In the genomic region with DNA sequence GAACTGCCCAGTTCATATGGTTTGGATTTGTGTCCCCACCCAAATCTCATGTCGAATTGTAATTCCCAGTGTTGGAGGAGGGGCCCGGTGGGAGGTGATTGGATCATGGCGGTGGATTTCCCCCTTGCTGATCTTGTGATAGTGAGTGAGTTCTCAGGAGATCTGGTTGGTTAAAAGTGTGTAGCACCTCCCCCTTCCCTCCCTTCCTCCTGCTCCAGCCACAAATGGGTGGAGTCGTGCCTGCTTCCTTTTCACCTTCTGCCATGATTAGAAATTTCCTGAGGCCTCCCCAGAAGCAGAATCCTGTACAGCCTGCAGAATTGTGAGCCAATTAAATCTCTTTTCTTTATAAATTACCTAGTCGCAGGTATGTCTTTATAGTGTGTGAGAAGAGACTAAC, we compare ENCODE assay signal across 9 cellular contexts. TPM values are rescaled to one million over a fixed set of nuclear protein-coding genes. Genes with fewer than 3 reads are reported as not detected.
"Had no signal": no experiment of that assay in that cellular context is flagged by ENCODE, and none has a peak within 500 bp of the region (broad histone marks: within the 10 kb centered on the region; RNA-seq: fewer than 3 reads in every experiment).

No MANE protein-coding gene starts in this region.

RNA-seq across cellular contexts. Expression of gene SPATA9, which starts 23.4 kb away (rescaled TPM):
- total RNA-seq: activated CD4-positive, alpha-beta memory T cell treated with anti-CD3 and anti-CD28 coated beads, Interleukin-2, amount 10 ng/mL, durations not matched to agents 7 days and 5 days; activated CD4-positive, alpha-beta T cell treated with anti-CD3 and anti-CD28 coated beads for 36 hours; activated CD4-positive, alpha-beta T cell treated with anti-CD3 and anti-CD28 coated beads, Interleukin-2, amount 10 ng/mL, durations not matched to agents 7 days and 5 days; activated CD8-positive, alpha-beta memory T cell treated with anti-CD3 and anti-CD28 coated beads, Interleukin-2, amount 10 ng/mL, durations not matched to agents 7 days and 5 days; activated CD8-positive, alpha-beta T cell treated with anti-CD3 and anti-CD28 coated beads, Interleukin-2, amount 10 ng/mL, durations not matched to agents 7 days and 5 days; activated naive CD8-positive, alpha-beta T cell treated with anti-CD3 and anti-CD28 coated beads, Interleukin-2, amount 10 ng/mL, durations not matched to agents 7 days and 5 days; activated T-helper 2 cell treated with anti-CD3 and anti-CD28 coated beads, Interferon-gamma antibody, Interleukin-2, Interleukin-4, amounts not matched to agents 10 μg/mL and 5 μg/mL and 100 μg/mL, durations not matched to agents 14 hours and 24 hours and 36 hours; ascending aorta; bronchial epithelial cell had no signal

RNA-seq across cellular contexts. Expression of gene RFESD, which starts 59.6 kb away (rescaled TPM):
- total RNA-seq: ascending aorta had no signal
